In genomic region chr5:93404246-93404645, GRCh38 we compare ENCODE assay signal across 27 cellular contexts.
"Had no signal": no experiment of that assay in that cellular context is flagged by ENCODE, and none has a peak within 500 bp of the region (broad histone marks: within the 10 kb centered on the region; RNA-seq: fewer than 3 reads in every experiment).

No MANE protein-coding gene starts in this region.

- H2AFZ ChIP-seq: parathyroid adenoma had no signal

- H3K4me1 ChIP-seq: breast epithelium, esophagus squamous epithelium, heart left ventricle, left ventricle myocardium inferior, parathyroid adenoma, psoas muscle, right atrium auricular region, uterus had no signal

- H3K27me3 ChIP-seq: breast epithelium, esophagus squamous epithelium, heart left ventricle, right atrium auricular region, tibial nerve, uterus had no signal

- H3K4me3 Mint-ChIP-seq: activated CD4-positive, alpha-beta memory T cell treated with anti-CD3 and anti-CD28 coated beads, Interleukin-2, amount 10 ng/mL, durations not matched to agents 7 days and 5 days; activated CD4-positive, alpha-beta T cell treated with anti-CD3 and anti-CD28 coated beads, Interleukin-2, amount 10 ng/mL, durations not matched to agents 24 days and 14 days; activated T-cell treated with anti-CD3 and anti-CD28 coated beads, Interleukin-2, amount 50 U/mL, for 4 hours; activated T-helper 17 cell treated with anti-CD3 and anti-CD28 coated beads, Interleukin-2, amount 50 U/mL, for 72 hours; central memory CD8-positive, alpha-beta T cell; mesothelial cell of epicardium; naive B cell; T-helper 17 cell had no signal

- H3K9ac ChIP-seq: parathyroid adenoma had no signal

- H3K27me3 Mint-ChIP-seq: activated CD4-positive, alpha-beta T cell treated with anti-CD3 and anti-CD28 coated beads, Interleukin-2, amount 10 ng/mL, durations not matched to agents 24 days and 14 days had no signal

- H3K36me3 ChIP-seq: breast epithelium, esophagus squamous epithelium, heart left ventricle, left ventricle myocardium inferior, right atrium auricular region, tibial nerve, uterus had no signal

- DNase-seq: activated CD4-positive, alpha-beta memory T cell treated with anti-CD3 and anti-CD28 coated beads, Interleukin-2, amount 10 ng/mL, durations not matched to agents 7 days and 5 days; activated CD4-positive, alpha-beta T cell treated with anti-CD3 and anti-CD28 coated beads, Interleukin-2, amount 10 ng/mL, durations not matched to agents 24 days and 14 days; activated CD4-positive, CD25-positive, alpha-beta regulatory T cell treated with anti-CD3 and anti-CD28 coated beads, Interleukin-2, amount 50 U/mL, for 72 hours; activated gamma-delta T cell treated with Interleukin-2 at 50 U/mL for 16 hours; activated naive CD4-positive, alpha-beta T cell treated with anti-CD3 and anti-CD28 coated beads, Interleukin-2, amount 50 U/mL, for 16 hours; activated T-cell treated with anti-CD3 and anti-CD28 coated beads, Interleukin-2, amount 50 U/mL, for 4 hours; effector CD8-positive, alpha-beta T cell; esophagus squamous epithelium; foreskin keratinocyte; heart left ventricle; hypothalamus; left ventricle myocardium inferior; naive B cell; nucleus accumbens; psoas muscle; stimulated activated naive CD4-positive, alpha-beta T cell treated with Interleukin-2 at 50 U/mL for 16 hours; T-helper 17 cell; T1000; uterus had no signal

- H3K27ac Mint-ChIP-seq: activated CD4-positive, alpha-beta memory T cell treated with anti-CD3 and anti-CD28 coated beads, Interleukin-2, amount 10 ng/mL, durations not matched to agents 7 days and 5 days; activated CD4-positive, alpha-beta T cell treated with anti-CD3 and anti-CD28 coated beads, Interleukin-2, amount 10 ng/mL, durations not matched to agents 24 days and 14 days; activated T-helper 17 cell treated with anti-CD3 and anti-CD28 coated beads, Interleukin-2, amount 50 U/mL, for 72 hours; mesothelial cell of epicardium; naive B cell; T-helper 17 cell had no signal

- ATAC-seq: activated T-cell treated with anti-CD3 and anti-CD28 coated beads, Interleukin-2, amount 50 U/mL, for 4 hours; activated T-helper 17 cell treated with anti-CD3 and anti-CD28 coated beads, Interleukin-2, amount 50 U/mL, for 72 hours; foreskin keratinocyte; heart left ventricle; psoas muscle; T-helper 17 cell had no signal

- H3K9me3 ChIP-seq: breast epithelium, esophagus squamous epithelium, heart left ventricle, left ventricle myocardium inferior, psoas muscle, right atrium auricular region, tibial nerve, uterus had no signal

- H3K79me2 ChIP-seq: parathyroid adenoma had no signal

- H3K27ac ChIP-seq: breast epithelium, epithelial cell of prostate, esophagus squamous epithelium, foreskin keratinocyte, heart left ventricle, left ventricle myocardium inferior, parathyroid adenoma, psoas muscle, right atrium auricular region, tibial nerve, uterus had no signal

- H3K9me3 Mint-ChIP-seq: activated CD4-positive, alpha-beta memory T cell treated with anti-CD3 and anti-CD28 coated beads, Interleukin-2, amount 10 ng/mL, durations not matched to agents 7 days and 5 days; activated CD4-positive, alpha-beta T cell treated with anti-CD3 and anti-CD28 coated beads, Interleukin-2, amount 10 ng/mL, durations not matched to agents 24 days and 14 days; activated T-cell treated with anti-CD3 and anti-CD28 coated beads, Interleukin-2, amount 50 U/mL, for 4 hours; activated T-helper 17 cell treated with anti-CD3 and anti-CD28 coated beads, Interleukin-2, amount 50 U/mL, for 72 hours had no signal

- H3K36me3 Mint-ChIP-seq: naive B cell had no signal

- H3K4me3 ChIP-seq: breast epithelium, esophagus squamous epithelium, heart left ventricle, left ventricle myocardium inferior, psoas muscle, right atrium auricular region, tibial nerve, uterus had no signal

- H3K4me1 Mint-ChIP-seq: activated CD4-positive, alpha-beta memory T cell treated with anti-CD3 and anti-CD28 coated beads, Interleukin-2, amount 10 ng/mL, durations not matched to agents 7 days and 5 days; activated CD4-positive, alpha-beta T cell treated with anti-CD3 and anti-CD28 coated beads, Interleukin-2, amount 10 ng/mL, durations not matched to agents 24 days and 14 days; activated T-helper 17 cell treated with anti-CD3 and anti-CD28 coated beads, Interleukin-2, amount 50 U/mL, for 72 hours; central memory CD8-positive, alpha-beta T cell; naive B cell; T-helper 17 cell had no signal
